19 cellular contexts compared by ENCODE assay signal in genomic region chr22:38738475-38739070, GRCh38. TPM values are rescaled to one million over a fixed set of nuclear protein-coding genes. Genes with fewer than 3 reads are reported as not detected.
DNase-seq lines count a peak whose midpoint lies in the region; ATAC-seq and TF ChIP-seq lines count a peak whose summit lies in the region.
"Had no signal": no experiment of that assay in that cellular context is flagged by ENCODE, and none has a peak within 500 bp of the region (broad histone marks: within the 10 kb centered on the region; RNA-seq: fewer than 3 reads in every experiment).

No MANE protein-coding gene starts in this region.

- POLR2A ChIA-PET in activated CD8-positive, alpha-beta T cell treated with anti-CD3 and anti-CD28 coated beads for 36 hours (lab: Charles Lee): interaction anchor here (40.0 to 41.0 kb wide), 2 partner anchors 3 to 15 kb away, joined by 905 read pairs; partner anchors contain the start of genes GTPBP1 and SUN2

- H3K9me3 Mint-ChIP-seq in activated naive CD4-positive, alpha-beta T cell treated with anti-CD3 and anti-CD28 coated beads, Interleukin-2, amount 50 U/mL, for 24 hours: no peaks in the 10 kb centered on the region
- no peaks in the 10 kb centered on the region for H3K9me3 Mint-ChIP-seq in activated CD8-positive, alpha-beta T cell treated with anti-CD3 and anti-CD28 coated beads for 36 hours
- no peaks in the 10 kb centered on the region for H3K9me3 Mint-ChIP-seq in immature natural killer cell
- H3K9me3 Mint-ChIP-seq: activated T-cell treated with anti-CD3 and anti-CD28 coated beads, Interleukin-2, amount 50 U/mL, for 4 hours; dendritic cell treated with granulocyte-macrophage colony-stimulating factor and Interleukin-4, amounts not matched to agents 40 ng/mL and 50 ng/mL, for 4 days; stimulated activated memory B cell treated with anti-CD40 and anti-IgM and Interleukin-4, amounts not matched to agents 10 μg/mL and 1 μg/mL and 100 μg/mL, for 72 hours had no signal

- H3K27me3 Mint-ChIP-seq in activated naive CD4-positive, alpha-beta T cell treated with anti-CD3 and anti-CD28 coated beads, Interleukin-2, amount 50 U/mL, for 24 hours: no peaks in the 10 kb centered on the region
- H3K27me3 Mint-ChIP-seq in activated CD8-positive, alpha-beta T cell treated with anti-CD3 and anti-CD28 coated beads for 36 hours: no peaks in the 10 kb centered on the region
- peaks cover 31 to 43% (median 34%) of the 10 kb centered on the region in 3 donors for H3K27me3 Mint-ChIP-seq in immature natural killer cell (ENCODE audit: low read depth in 3 of 3)
- H3K27me3 Mint-ChIP-seq: dendritic cell treated with granulocyte-macrophage colony-stimulating factor and Interleukin-4, amounts not matched to agents 40 ng/mL and 50 ng/mL, for 4 days; stimulated activated memory B cell treated with anti-CD40 and anti-IgM and Interleukin-4, amounts not matched to agents 10 μg/mL and 1 μg/mL and 100 μg/mL, for 72 hours had no signal

- peaks cover 44% of the 10 kb centered on the region for H3K4me1 Mint-ChIP-seq in activated naive CD4-positive, alpha-beta T cell treated with anti-CD3 and anti-CD28 coated beads, Interleukin-2, amount 50 U/mL, for 24 hours
- peaks cover 41% of the 10 kb centered on the region for H3K4me1 Mint-ChIP-seq in activated CD8-positive, alpha-beta T cell treated with anti-CD3 and anti-CD28 coated beads for 36 hours (ENCODE audit: low read depth)
- H3K4me1 Mint-ChIP-seq in immature natural killer cell: peaks cover 30 to 50% of the 10 kb centered on the region in 2 donors

- CTCF ChIA-PET in activated CD8-positive, alpha-beta T cell treated with anti-CD3 and anti-CD28 coated beads for 36 hours (lab: Charles Lee): interaction anchor here (1.5 kb wide), 1 partner anchor 9 kb away, joined by 3 read pairs; no protein-coding TSS in a partner anchor

- TF ChIP-seq CTCF in activated CD8-positive, alpha-beta T cell treated with anti-CD3 and anti-CD28 coated beads for 36 hours (IDR thresholded peaks at IDR 0.05): no peak

- no peak for DNase-seq in activated naive CD4-positive, alpha-beta T cell (lab: John Stamatoyannopoulos, UW)
- DNase-seq in activated CD8-positive, alpha-beta T cell treated with anti-CD3 and anti-CD28 coated beads for 36 hours: no peak
- DNase-seq in immature natural killer cell: no peak
- no peak for DNase-seq in DMS153 treated with DMSO at 0.1 percent for 48 hours (lab: John Stamatoyannopoulos, UW; ENCODE audit: unreplicated experiment)
- DNase-seq: activated CD4-positive, CD25-positive, alpha-beta regulatory T cell; activated T-cell treated with anti-CD3 and anti-CD28 coated beads, Interleukin-2, amount 50 U/mL, for 4 hours; GF-D8; midbrain; MV-4-11; NCI-H2081 treated with DMSO at 0.1 percent for 48 hours; NCI-H69; PC-9 had no signal

- peak overlapping the region; percentile 99 for H3K27ac ChIP-seq in temporal lobe (ENCODE audit: low read depth, low read length)
- H3K27ac ChIP-seq: pancreas, PC-9 had no signal

- H3K4me3 Mint-ChIP-seq in activated naive CD4-positive, alpha-beta T cell treated with anti-CD3 and anti-CD28 coated beads, Interleukin-2, amount 50 U/mL, for 24 hours: no peak overlapping the region
- no peak overlapping the region for H3K4me3 Mint-ChIP-seq in activated CD8-positive, alpha-beta T cell treated with anti-CD3 and anti-CD28 coated beads for 36 hours
- peak overlapping the region in 1 of 5 donors; percentile 20 for H3K4me3 Mint-ChIP-seq in immature natural killer cell
- H3K4me3 Mint-ChIP-seq: activated T-cell treated with anti-CD3 and anti-CD28 coated beads, Interleukin-2, amount 50 U/mL, for 4 hours; dendritic cell treated with granulocyte-macrophage colony-stimulating factor and Interleukin-4, amounts not matched to agents 40 ng/mL and 50 ng/mL, for 4 days; stimulated activated memory B cell treated with anti-CD40 and anti-IgM and Interleukin-4, amounts not matched to agents 10 μg/mL and 1 μg/mL and 100 μg/mL, for 72 hours had no signal

- H3K36me3 Mint-ChIP-seq in activated naive CD4-positive, alpha-beta T cell treated with anti-CD3 and anti-CD28 coated beads, Interleukin-2, amount 50 U/mL, for 24 hours: peaks cover 7% of the 10 kb centered on the region
- H3K36me3 Mint-ChIP-seq in activated CD8-positive, alpha-beta T cell treated with anti-CD3 and anti-CD28 coated beads for 36 hours (ENCODE audit: low read depth): peaks cover 65% of the 10 kb centered on the region
- H3K36me3 Mint-ChIP-seq in immature natural killer cell: peaks cover 15 to 74% (median 23%) of the 10 kb centered on the region in 3 donors

- no peak for ATAC-seq in activated CD8-positive, alpha-beta T cell treated with anti-CD3 and anti-CD28 coated beads for 36 hours
- ATAC-seq in GM18867 (IDR thresholded peaks at IDR 0.05; ENCODE audit: unreplicated experiment) (no peak), HG03442 (IDR thresholded peaks at IDR 0.05; ENCODE audit: unreplicated experiment) (no peak)
- ATAC-seq: activated T-cell treated with anti-CD3 and anti-CD28 coated beads, Interleukin-2, amount 50 U/mL, for 4 hours; pancreas; stimulated activated memory B cell treated with anti-CD40 and anti-IgM and Interleukin-4, amounts not matched to agents 10 μg/mL and 1 μg/mL and 100 μg/mL, for 72 hours had no signal

- intact Hi-C loops in activated CD8-positive, alpha-beta T cell treated with anti-CD3 and anti-CD28 coated beads for 36 hours (cut with micrococcal nuclease): no loop called here

- H3K27ac Mint-ChIP-seq in activated naive CD4-positive, alpha-beta T cell treated with anti-CD3 and anti-CD28 coated beads, Interleukin-2, amount 50 U/mL, for 24 hours: peak overlapping the region; percentile 65
- H3K27ac Mint-ChIP-seq in activated CD8-positive, alpha-beta T cell treated with anti-CD3 and anti-CD28 coated beads for 36 hours: peak overlapping the region; percentile 85
- peak overlapping the region in 5 of 6 donors; percentile 69 to 89 (median 79) for H3K27ac Mint-ChIP-seq in immature natural killer cell
- H3K27ac Mint-ChIP-seq: dendritic cell treated with granulocyte-macrophage colony-stimulating factor and Interleukin-4, amounts not matched to agents 40 ng/mL and 50 ng/mL, for 4 days had no signal

RNA-seq across cellular contexts. Expression of gene SUN2, which starts 17.2 kb away (rescaled TPM):
- total RNA-seq in activated CD8-positive, alpha-beta T cell treated with anti-CD3 and anti-CD28 coated beads for 36 hours: 100 to 1,000 TPM; 101 to 107 TPM
- 100 to 1,000 TPM; 444 to 668 (median 473) TPM for polyA plus RNA-seq in immature natural killer cell
- total RNA-seq in temporal lobe: 77.9 TPM

RNA-seq across cellular contexts. Expression of gene GTPBP1, which starts 32.8 kb away (rescaled TPM):
- total RNA-seq in activated CD8-positive, alpha-beta T cell treated with anti-CD3 and anti-CD28 coated beads for 36 hours: 10 to 100 TPM; 93.3 to 97.6 TPM
- polyA plus RNA-seq in immature natural killer cell: 10 to 100 TPM; 13.0 to 35.5 (median 15.4) TPM
- 28.5 TPM for total RNA-seq in temporal lobe

RNA-seq across cellular contexts. Expression of gene JOSD1, which starts 37.8 kb away (rescaled TPM):
- total RNA-seq in activated CD8-positive, alpha-beta T cell treated with anti-CD3 and anti-CD28 coated beads for 36 hours: 10 to 100 TPM; 84.7 to 88.1 TPM
- 10 to 100 TPM; 10.6 to 17.9 (median 11.2) TPM for polyA plus RNA-seq in immature natural killer cell
- total RNA-seq in temporal lobe: 44.5 TPM

RNA-seq across cellular contexts. Expression of gene DNAL4, which starts 55.4 kb away (rescaled TPM):
- 1 to 10 TPM; 5.5 to 6.0 TPM for total RNA-seq in activated CD8-positive, alpha-beta T cell treated with anti-CD3 and anti-CD28 coated beads for 36 hours
- polyA plus RNA-seq in immature natural killer cell: 10 to 100 TPM; 16.7 to 16.9 (median 16.8) TPM
- 17.7 TPM for total RNA-seq in temporal lobe

RNA-seq across cellular contexts. Expression of gene TOMM22, which starts 56.8 kb away (rescaled TPM):
- total RNA-seq in activated CD8-positive, alpha-beta T cell treated with anti-CD3 and anti-CD28 coated beads for 36 hours: 100 to 1,000 TPM; 155 to 158 TPM
- polyA plus RNA-seq in immature natural killer cell: 10 to 100 TPM; 56.0 to 94.4 (median 68.8) TPM
- 31.0 TPM for total RNA-seq in temporal lobe
